Comparison of ENCODE assay signal across 8 cellular contexts in genomic region chr2:195533771-195534642, GRCh38.
DNase-seq lines count a peak whose midpoint lies in the region; ATAC-seq and TF ChIP-seq lines count a peak whose summit lies in the region.

No MANE protein-coding gene starts in this region.

- intact Hi-C loops in activated CD4-positive, alpha-beta T cell treated with anti-CD3 and anti-CD28 coated beads, Interleukin-2, amount 10 ng/mL, durations not matched to agents 24 days and 14 days (cut with micrococcal nuclease) = loop anchor here (1.0 to 10.0 kb wide), 9 partner anchors 25 to 1391 kb away; partner anchors contain the start of genes PGAP1 and SLC39A10
- intact Hi-C loops in dendritic cell treated with granulocyte-macrophage colony-stimulating factor and Interleukin-4, amounts not matched to agents 40 ng/mL and 50 ng/mL, for 4 days (cut with micrococcal nuclease) = loop anchor here (2.0 kb wide), 1 partner anchor 125 kb away; no protein-coding TSS in a partner anchor

- H3K27me3 Mint-ChIP-seq in activated CD4-positive, alpha-beta T cell treated with anti-CD3 and anti-CD28 coated beads, Interleukin-2, amount 10 ng/mL, durations not matched to agents 24 days and 14 days = no peaks in the 10 kb centered on the region
- H3K27me3 Mint-ChIP-seq in dendritic cell treated with granulocyte-macrophage colony-stimulating factor and Interleukin-4, amounts not matched to agents 40 ng/mL and 50 ng/mL, for 4 days = no peaks in the 10 kb centered on the region
- peaks cover 2% of the 10 kb centered on the region for H3K27me3 Mint-ChIP-seq in neural progenitor cell (ENCODE audit: insufficient read depth, low read depth)

- no peaks in the 10 kb centered on the region for H3F3A ChIP-seq in neural progenitor cell (ENCODE audit: low read depth)

- no peak overlapping the region for H3K4me3 ChIP-seq in neural progenitor cell

- no peaks in the 10 kb centered on the region for H3K36me3 ChIP-seq in neural progenitor cell

- no peaks in the 10 kb centered on the region for H3K4me1 ChIP-seq in neural progenitor cell

- H3K9me3 ChIP-seq in neural progenitor cell (ENCODE audit: low read depth) = no peaks in the 10 kb centered on the region

- DNase-seq in HS-27A (ENCODE audit: low read depth) (peak; percentile 73), neural progenitor cell (ENCODE audit: low spot score) (no peak), stromal cell of bone marrow (ENCODE audit: low read depth) (peak; percentile 93), NCI-H1048 (lab: John Stamatoyannopoulos, UW) (no peak)
- DNase-seq in activated CD4-positive, alpha-beta T cell treated with anti-CD3 and anti-CD28 coated beads, Interleukin-2, amount 10 ng/mL, durations not matched to agents 24 days and 14 days = peak; percentile 89

- peak overlapping the region; percentile 87 for H3K4me3 Mint-ChIP-seq in activated CD4-positive, alpha-beta T cell treated with anti-CD3 and anti-CD28 coated beads, Interleukin-2, amount 10 ng/mL, durations not matched to agents 24 days and 14 days
- no peak overlapping the region for H3K4me3 Mint-ChIP-seq in dendritic cell treated with granulocyte-macrophage colony-stimulating factor and Interleukin-4, amounts not matched to agents 40 ng/mL and 50 ng/mL, for 4 days
- H3K4me3 Mint-ChIP-seq in neural progenitor cell = no peak overlapping the region

- H3K27me3 ChIP-seq in neural progenitor cell = no peaks in the 10 kb centered on the region

- no peaks in the 10 kb centered on the region for H4K20me1 ChIP-seq in neural progenitor cell (ENCODE audit: low read depth)

- no peak overlapping the region for H3K27ac ChIP-seq in neural progenitor cell

- H3K36me3 Mint-ChIP-seq in activated CD4-positive, alpha-beta T cell treated with anti-CD3 and anti-CD28 coated beads, Interleukin-2, amount 10 ng/mL, durations not matched to agents 24 days and 14 days (ENCODE audit: low read depth) = peaks cover 25% of the 10 kb centered on the region
- H3K36me3 Mint-ChIP-seq in dendritic cell treated with granulocyte-macrophage colony-stimulating factor and Interleukin-4, amounts not matched to agents 40 ng/mL and 50 ng/mL, for 4 days (ENCODE audit: low read depth) = no peaks in the 10 kb centered on the region
- no peaks in the 10 kb centered on the region for H3K36me3 Mint-ChIP-seq in neural progenitor cell

- no peak overlapping the region for H3K9ac ChIP-seq in neural progenitor cell

- peaks cover 14% of the 10 kb centered on the region for H3K9me3 Mint-ChIP-seq in activated CD4-positive, alpha-beta T cell treated with anti-CD3 and anti-CD28 coated beads, Interleukin-2, amount 10 ng/mL, durations not matched to agents 24 days and 14 days
- peaks cover 7% of the 10 kb centered on the region for H3K9me3 Mint-ChIP-seq in dendritic cell treated with granulocyte-macrophage colony-stimulating factor and Interleukin-4, amounts not matched to agents 40 ng/mL and 50 ng/mL, for 4 days
- H3K9me3 Mint-ChIP-seq in neural progenitor cell = no peaks in the 10 kb centered on the region

- peak; percentile 31 for ATAC-seq in GM19035 (IDR thresholded peaks at IDR 0.05; ENCODE audit: unreplicated experiment)
- ATAC-seq in GM21360 (IDR thresholded peaks at IDR 0.05; ENCODE audit: unreplicated experiment) = no peak

- no peak overlapping the region for H2AFZ ChIP-seq in neural progenitor cell (replicated peaks)

- no peaks in the 10 kb centered on the region for H3K79me2 ChIP-seq in neural progenitor cell (ENCODE audit: low read depth)

- peak overlapping the region; percentile 99 for H3K27ac Mint-ChIP-seq in activated CD4-positive, alpha-beta T cell treated with anti-CD3 and anti-CD28 coated beads, Interleukin-2, amount 10 ng/mL, durations not matched to agents 24 days and 14 days
- peak overlapping the region; percentile 79 for H3K27ac Mint-ChIP-seq in dendritic cell treated with granulocyte-macrophage colony-stimulating factor and Interleukin-4, amounts not matched to agents 40 ng/mL and 50 ng/mL, for 4 days
- peak overlapping the region; percentile 48 for H3K27ac Mint-ChIP-seq in neural progenitor cell

- H3K4me1 Mint-ChIP-seq in activated CD4-positive, alpha-beta T cell treated with anti-CD3 and anti-CD28 coated beads, Interleukin-2, amount 10 ng/mL, durations not matched to agents 24 days and 14 days = peaks cover 72% of the 10 kb centered on the region
- peaks cover 61% of the 10 kb centered on the region for H3K4me1 Mint-ChIP-seq in dendritic cell treated with granulocyte-macrophage colony-stimulating factor and Interleukin-4, amounts not matched to agents 40 ng/mL and 50 ng/mL, for 4 days (ENCODE audit: low read depth)
- peaks cover 32% of the 10 kb centered on the region for H3K4me1 Mint-ChIP-seq in neural progenitor cell

- no peak overlapping the region for H3K4me2 ChIP-seq in neural progenitor cell

- TF ChIP-seq CTCF in neural progenitor cell (IDR thresholded peaks at IDR 0.05) = no peak

Comparison
In these comparisons a context has a peak if more than half of its experiments do, and no peak if none do; other contexts are left out.
1. DNase-seq: peak in HS-27A (single experiment), activated CD4-positive, alpha-beta T cell treated with anti-CD3 and anti-CD28 coated beads, Interleukin-2, amount 10 ng/mL, durations not matched to agents 24 days and 14 days (single experiment) and stromal cell of bone marrow (single experiment); none in neural progenitor cell (single experiment) and NCI-H1048 (single experiment).
2. H3K27ac Mint-ChIP-seq: peak in every context shown above with its lines; median percentile 99 in activated CD4-positive, alpha-beta T cell treated with anti-CD3 and anti-CD28 coated beads, Interleukin-2, amount 10 ng/mL, durations not matched to agents 24 days and 14 days; 79 in dendritic cell treated with granulocyte-macrophage colony-stimulating factor and Interleukin-4, amounts not matched to agents 40 ng/mL and 50 ng/mL, for 4 days; 48 in neural progenitor cell.